In genomic region chr2:88542668-88543067, GRCh38 we compare ENCODE assay signal across 23 cellular contexts.
"Had no signal": no experiment of that assay in that cellular context is flagged by ENCODE, and none has a peak within 500 bp of the region (broad histone marks: within the 10 kb centered on the region; RNA-seq: fewer than 3 reads in every experiment).

No MANE protein-coding gene starts in this region.

- H3K4me1 ChIP-seq: colonic mucosa, esophagus squamous epithelium, foreskin keratinocyte, gastrocnemius medialis, gastroesophageal sphincter, heart left ventricle, heart right ventricle had no signal

- H3K9me3 Mint-ChIP-seq: dendritic cell treated with granulocyte-macrophage colony-stimulating factor and Interleukin-4, amounts not matched to agents 40 ng/mL and 50 ng/mL, for 4 days; effector memory CD8-positive, alpha-beta T cell had no signal

- H3K27ac Mint-ChIP-seq: dendritic cell treated with granulocyte-macrophage colony-stimulating factor and Interleukin-4, amounts not matched to agents 40 ng/mL and 50 ng/mL, for 4 days; effector memory CD8-positive, alpha-beta T cell; endodermal cell had no signal

- H3K27me3 ChIP-seq: colonic mucosa, foreskin keratinocyte, gastrocnemius medialis had no signal

- ATAC-seq: effector memory CD8-positive, alpha-beta T cell; esophagus mucosa; foreskin keratinocyte; gastrocnemius medialis; gastroesophageal sphincter; heart left ventricle; heart right ventricle had no signal

- H3K27ac ChIP-seq: colonic mucosa, coronary artery, dorsolateral prefrontal cortex, epithelial cell of prostate, esophagus squamous epithelium, foreskin keratinocyte, gastrocnemius medialis, gastroesophageal sphincter, heart left ventricle, heart right ventricle had no signal

- H3K36me3 ChIP-seq: colonic mucosa, esophagus squamous epithelium, gastrocnemius medialis, gastroesophageal sphincter, heart left ventricle, heart right ventricle had no signal

- H3K9me3 ChIP-seq: colonic mucosa, esophagus squamous epithelium, gastrocnemius medialis, gastroesophageal sphincter, heart right ventricle had no signal

- DNase-seq: colonic mucosa; cortex of kidney; dermis blood vessel endothelial cell; dorsolateral prefrontal cortex; effector CD4-positive, alpha-beta T cell; effector CD8-positive, alpha-beta T cell; effector memory CD4-positive, alpha-beta T cell; effector memory CD8-positive, alpha-beta T cell; endodermal cell; erythroblast; esophagus squamous epithelium; foreskin fibroblast; foreskin keratinocyte; foreskin melanocyte; gastrocnemius medialis; glutamatergic neuron; heart left ventricle; heart right ventricle had no signal

- H3K4me3 ChIP-seq: colonic mucosa, coronary artery, dorsolateral prefrontal cortex, esophagus squamous epithelium, gastrocnemius medialis, gastroesophageal sphincter, heart left ventricle, heart right ventricle had no signal

- H3K4me3 Mint-ChIP-seq: dendritic cell treated with granulocyte-macrophage colony-stimulating factor and Interleukin-4, amounts not matched to agents 40 ng/mL and 50 ng/mL, for 4 days; effector memory CD8-positive, alpha-beta T cell; endodermal cell had no signal
